ENCODE assay signal across 8 cellular contexts in the genomic region with DNA sequence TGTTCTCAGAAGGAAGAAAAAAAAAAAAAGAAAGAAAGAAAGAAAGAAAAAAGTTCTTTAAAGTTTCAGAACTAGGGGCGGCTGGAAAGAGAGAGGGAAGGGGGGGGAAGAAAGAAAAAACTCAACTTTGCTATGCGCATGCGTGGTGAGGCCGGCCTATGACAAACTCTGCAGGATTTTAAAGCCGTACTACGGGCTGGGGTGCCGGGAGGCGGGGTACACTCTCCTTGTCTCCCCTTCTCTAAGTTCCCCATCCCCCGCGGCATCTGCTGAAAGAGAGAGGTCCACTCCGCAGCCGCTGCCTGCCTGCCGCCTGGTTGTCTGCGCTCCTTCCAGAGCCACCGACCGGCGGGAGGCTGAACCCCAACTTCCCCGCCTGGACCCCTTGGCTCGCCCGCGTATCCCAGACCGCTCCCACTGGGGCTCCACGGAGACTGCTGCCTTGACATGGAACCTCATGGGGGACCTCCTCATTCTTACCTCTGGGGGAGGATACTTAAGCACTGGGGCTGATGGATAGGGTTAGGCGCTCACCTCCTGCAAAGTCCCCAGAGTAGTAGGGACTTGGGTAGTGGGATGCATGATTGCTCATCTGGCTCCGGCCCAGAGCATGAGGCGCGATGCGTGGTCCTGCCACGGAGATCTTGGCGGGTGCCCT. TPM values are rescaled to one million over a fixed set of nuclear protein-coding genes. Genes with fewer than 3 reads are reported as not detected.
DNase-seq lines count a peak whose midpoint lies in the region; ATAC-seq and TF ChIP-seq lines count a peak whose summit lies in the region.

No MANE protein-coding gene starts in this region.

- no peaks in the 10 kb centered on the region for H3K79me2 ChIP-seq in neural progenitor cell (ENCODE audit: low read depth)

- no peaks in the 10 kb centered on the region for H3K9me3 Mint-ChIP-seq in activated CD4-positive, alpha-beta memory T cell treated with anti-CD3 and anti-CD28 coated beads for 36 hours
- no peaks in the 10 kb centered on the region for H3K9me3 Mint-ChIP-seq in neural progenitor cell

- intact Hi-C loops in activated CD4-positive, alpha-beta memory T cell treated with anti-CD3 and anti-CD28 coated beads for 36 hours (cut with micrococcal nuclease) = loop anchor here (5.0 to 10.0 kb wide), 2 partner anchors 236 to 814 kb away; no protein-coding TSS in a partner anchor

- no peaks in the 10 kb centered on the region for H3K36me3 Mint-ChIP-seq in activated CD4-positive, alpha-beta memory T cell treated with anti-CD3 and anti-CD28 coated beads for 36 hours
- no peaks in the 10 kb centered on the region for H3K36me3 Mint-ChIP-seq in neural progenitor cell

- peak overlapping the region; percentile 92 for H2AFZ ChIP-seq in neural progenitor cell (replicated peaks)

- no peak overlapping the region for H3K4me3 Mint-ChIP-seq in activated CD4-positive, alpha-beta memory T cell treated with anti-CD3 and anti-CD28 coated beads for 36 hours
- H3K4me3 Mint-ChIP-seq in neural progenitor cell = peak overlapping the region; percentile 89

- ATAC-seq in foreskin keratinocyte (peak; percentile 20), GM19395 (IDR thresholded peaks at IDR 0.05; ENCODE audit: unreplicated experiment) (no peak)

- peaks cover 48% of the 10 kb centered on the region for H3F3A ChIP-seq in neural progenitor cell (ENCODE audit: low read depth)

- H3K36me3 ChIP-seq in neural progenitor cell = no peaks in the 10 kb centered on the region

- H3K27me3 ChIP-seq in foreskin keratinocyte (no peaks in the 10 kb centered on the region), neural progenitor cell (peaks cover 92% of the 10 kb centered on the region)

- no peak overlapping the region for H3K27ac ChIP-seq in foreskin keratinocyte
- no peak overlapping the region for H3K27ac ChIP-seq in neural progenitor cell

- peak in 12 of 14 donors; percentile 14 to 72 (median 50) for DNase-seq in C1 segment of cervical spinal cord (lab: John Stamatoyannopoulos, UW)
- DNase-seq in H4 (ENCODE audit: low spot score) = peak; percentile 64
- DNase-seq in activated CD4-positive, alpha-beta memory T cell treated with anti-CD3 and anti-CD28 coated beads for 36 hours = peak; percentile 16
- DNase-seq in foreskin keratinocyte = peak; percentile 28 to 65
- peak; percentile 75 for DNase-seq in neural progenitor cell (ENCODE audit: low spot score)
- DNase-seq in NCI-H1436 (lab: John Stamatoyannopoulos, UW) = no peak
- no peak for DNase-seq in OCI-M1 (lab: John Stamatoyannopoulos, UW)

- CTCF ChIA-PET in activated CD4-positive, alpha-beta memory T cell treated with anti-CD3 and anti-CD28 coated beads for 36 hours (lab: Charles Lee) = no interaction called here

- H3K4me2 ChIP-seq in neural progenitor cell = peak overlapping the region; percentile 94

- peaks cover 17% of the 10 kb centered on the region for H3K4me1 Mint-ChIP-seq in activated CD4-positive, alpha-beta memory T cell treated with anti-CD3 and anti-CD28 coated beads for 36 hours (ENCODE audit: low read depth)
- H3K4me1 Mint-ChIP-seq in neural progenitor cell = peaks cover 43% of the 10 kb centered on the region

- H3K4me3 ChIP-seq in neural progenitor cell = peak overlapping the region; percentile 74

- H3K27me3 Mint-ChIP-seq in activated CD4-positive, alpha-beta memory T cell treated with anti-CD3 and anti-CD28 coated beads for 36 hours = peaks cover 61% of the 10 kb centered on the region
- peaks cover 29% of the 10 kb centered on the region for H3K27me3 Mint-ChIP-seq in neural progenitor cell (ENCODE audit: insufficient read depth, low read depth)

- H4K20me1 ChIP-seq in neural progenitor cell (ENCODE audit: low read depth) = peaks cover 19% of the 10 kb centered on the region

- H3K4me1 ChIP-seq in foreskin keratinocyte = peaks cover 12% of the 10 kb centered on the region
- peaks cover 21% of the 10 kb centered on the region for H3K4me1 ChIP-seq in neural progenitor cell

- POLR2A ChIA-PET in activated CD4-positive, alpha-beta memory T cell treated with anti-CD3 and anti-CD28 coated beads for 36 hours (lab: Charles Lee) = no interaction called here

- H3K9ac ChIP-seq in neural progenitor cell = no peak overlapping the region

- no peak overlapping the region for H3K27ac Mint-ChIP-seq in activated CD4-positive, alpha-beta memory T cell treated with anti-CD3 and anti-CD28 coated beads for 36 hours
- no peak overlapping the region for H3K27ac Mint-ChIP-seq in neural progenitor cell

- TF ChIP-seq CTCF in foreskin keratinocyte (conservative IDR thresholded peaks at IDR 0.05) (no peak), neural progenitor cell (IDR thresholded peaks at IDR 0.05) (no peak)

- no peaks in the 10 kb centered on the region for H3K9me3 ChIP-seq in neural progenitor cell (ENCODE audit: low read depth)

RNA-seq across cellular contexts. Expression of gene WNT5A, which starts 1.4 kb away (rescaled TPM):
- total RNA-seq in H4 (2014; rRNA removed; shearing (Covaris generic)) = 40.8 and 63.3 TPM in 2 replicates
- total RNA-seq in activated CD4-positive, alpha-beta memory T cell treated with anti-CD3 and anti-CD28 coated beads for 36 hours = not detected
- total RNA-seq in foreskin keratinocyte (13.5 and 19.6 TPM in 2 replicates), neural progenitor cell (ENCODE audit: low replicate concordance) (3.3 and 5.5 TPM in 2 replicates)
- 4.0 and 4.9 TPM in 2 replicates for polyA plus RNA-seq in foreskin keratinocyte

Comparison
In these comparisons a context has a peak if more than half of its experiments do, and no peak if none do; other contexts are left out.
1. DNase-seq: peak in C1 segment of cervical spinal cord (12 of 14), H4 (single experiment), activated CD4-positive, alpha-beta memory T cell treated with anti-CD3 and anti-CD28 coated beads for 36 hours (single experiment), foreskin keratinocyte (2 of 2) and neural progenitor cell (single experiment); none in NCI-H1436 (single experiment) and OCI-M1 (single experiment).